24 cellular contexts compared by ENCODE assay signal in the genomic region with DNA sequence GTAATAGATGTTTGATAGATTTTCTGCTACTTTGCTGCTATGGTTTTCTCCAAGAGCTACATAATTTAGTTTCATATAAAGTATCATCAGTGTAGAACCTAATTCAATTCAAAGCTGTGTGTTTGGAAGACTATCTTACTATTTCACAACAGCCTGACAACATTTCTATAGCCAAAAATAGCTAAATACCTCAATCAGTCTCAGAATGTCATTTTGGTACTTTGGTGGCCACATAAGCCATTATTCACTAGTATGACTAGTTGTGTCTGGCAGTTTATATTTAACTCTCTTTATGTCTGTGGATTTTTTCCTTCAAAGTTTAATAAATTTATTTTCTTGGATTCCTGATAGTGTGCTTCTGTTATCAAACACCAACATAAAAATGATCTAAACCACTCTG. TPM values are rescaled to one million over a fixed set of nuclear protein-coding genes. Genes with fewer than 3 reads are reported as not detected.
"Had no signal": no experiment of that assay in that cellular context is flagged by ENCODE, and none has a peak within 500 bp of the region (broad histone marks: within the 10 kb centered on the region; RNA-seq: fewer than 3 reads in every experiment).

No MANE protein-coding gene starts in this region.

- H3K4me1 ChIP-seq: lower lobe of right lung, sigmoid colon, vagina had no signal

- H3K9me3 ChIP-seq: lower lobe of right lung, mucosa of descending colon, sigmoid colon, thoracic aorta, vagina had no signal

- H3K27ac ChIP-seq: brain microvascular endothelial cell, lower lobe of right lung, sigmoid colon, thoracic aorta, vagina had no signal

- H3K4me3 ChIP-seq: lower lobe of right lung, mucosa of descending colon, sigmoid colon, thoracic aorta, vagina had no signal

- ATAC-seq: activated T-cell treated with anti-CD3 and anti-CD28 coated beads, Interleukin-2, amount 50 U/mL, for 72 hours; left lobe of liver; lower lobe of right lung; mucosa of descending colon had no signal

- H3K36me3 ChIP-seq: brain microvascular endothelial cell, thoracic aorta had no signal

- FAIRE-seq: kidney had no signal

- DNase-seq: activated B cell treated with CpG ODN at 0.5 μM for 24 hours; activated CD4-positive, alpha-beta T cell treated with anti-CD3 and anti-CD28 coated beads for 4 hours; activated CD4-positive, alpha-beta T cell treated with anti-CD3 and anti-CD28 coated beads, Interleukin-2, amount 50 U/mL, for 48 hours; activated gamma-delta T cell treated with Interleukin-2 at 50 U/mL for 16 hours; activated T-cell treated with anti-CD3 and anti-CD28 coated beads, Interleukin-2, amount 50 U/mL, for 72 hours; aorta; brain microvascular endothelial cell; caudate nucleus; effector CD4-positive, alpha-beta T cell; foreskin melanocyte; kidney; lower lobe of right lung; mesendoderm; mucosa of descending colon; occipital lobe; posterior cingulate gyrus; sigmoid colon; stimulated activated CD4-positive, alpha-beta T cell treated with anti-CD3 and anti-CD28 coated beads, Interleukin-2, amount 100 ng/mL, for 48 hours; stimulated activated naive CD4-positive, alpha-beta T cell treated with Interleukin-2 at 50 U/mL for 16 hours; T-helper 9 cell had no signal

- H3K27me3 ChIP-seq: brain microvascular endothelial cell, sigmoid colon, vagina had no signal

RNA-seq across cellular contexts. Expression of a gene that starts 35.1 kb away (rescaled TPM):
- total RNA-seq: neural crest cell, vagina had no signal
